In the genomic region with DNA sequence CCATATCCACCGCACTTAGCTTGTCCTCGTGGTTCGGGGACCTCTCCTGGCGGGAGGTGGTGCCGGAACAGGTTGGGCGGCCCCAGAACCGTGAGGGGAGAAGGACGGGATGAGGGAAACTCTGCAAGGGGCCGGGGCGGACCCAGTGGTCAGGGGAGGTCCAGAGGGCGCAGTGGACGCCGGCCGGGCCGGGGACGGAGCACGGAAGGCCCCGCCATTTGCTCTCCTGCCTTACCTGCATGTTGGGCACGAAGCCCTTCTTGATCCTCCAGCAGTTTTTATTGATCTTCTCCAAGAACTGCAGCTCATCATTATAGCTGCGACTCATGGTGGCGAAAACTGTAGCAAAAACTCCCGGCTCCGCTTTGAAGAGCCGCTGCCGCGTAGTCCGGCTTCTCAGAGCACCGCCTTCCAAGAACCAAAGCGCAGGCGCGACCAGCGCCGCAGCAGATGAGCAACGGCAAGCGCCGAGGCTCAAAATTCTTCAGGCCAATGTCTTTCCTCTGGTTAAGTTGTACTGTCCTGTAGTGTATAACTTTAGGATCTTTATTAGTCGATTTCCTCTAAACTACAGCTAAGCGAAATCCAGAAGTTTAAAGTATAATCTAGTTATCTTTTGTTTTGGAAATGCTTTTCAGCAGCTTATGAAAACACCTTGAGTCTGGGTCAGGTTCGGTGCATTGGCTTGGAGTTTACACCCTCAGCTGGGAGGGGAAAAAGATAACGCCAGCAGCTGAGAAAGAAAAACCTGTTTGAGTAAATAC, we compare ENCODE assay signal across 8 cellular contexts. TPM values are rescaled to one million over a fixed set of nuclear protein-coding genes. Genes with fewer than 3 reads are reported as not detected.
DNase-seq lines count a peak whose midpoint lies in the region; ATAC-seq and TF ChIP-seq lines count a peak whose summit lies in the region.

A gene (minus strand): TSS at position 419 of the 764 bp plus-strand sequence. CDS start 91 bp downstream, at position 328.

- WGBS in IMR-90 (ENCODE audit: extremely low coverage in 2 of 2, insufficient read length in 1 of 2), 2 experiments = 0% methylated on average over 9 of the region's 40 CpGs; no CpG with 5 or more reads in 1 of the 2 experiments

- H3K4me1 ChIP-seq in IMR-90 (ENCODE audit: control insufficient read depth, insufficient read depth, low read length) (peaks cover 2% of the 10 kb centered on the region; the same call in 1 of the 2 replicates), PC-3 (ENCODE audit: insufficient read depth, low read length) (peaks cover 16% of the 10 kb centered on the region)

- TF ChIP-seq CTCF in BJ (IDR thresholded peaks at IDR 0.05; ENCODE audit: insufficient read depth, low read depth, low read length) (peak; percentile 13; the same call in 1 of the 2 replicates), IMR-90 (conservative IDR thresholded peaks at IDR 0.05; ENCODE audit: low read depth, low read length) (no peak), PC-3 (conservative IDR thresholded peaks at IDR 0.05; ENCODE audit: low read depth, low read length) (no peak)

- peak within 1 kb of the TSS; percentile 66 for H2BK120ac ChIP-seq in IMR-90 (ENCODE audit: low read depth, low read length)

- peak within 1 kb of the TSS; percentile 57 for H3K27ac ChIP-seq in IMR-90 (ENCODE audit: insufficient read depth, low read length)
- peak within 1 kb of the TSS; percentile 78 for H3K27ac ChIP-seq in PC-3 (ENCODE audit: low read length)
- H3K27ac ChIP-seq in epithelial cell of prostate = peak within 1 kb of the TSS; percentile 84

- H3K14ac ChIP-seq in IMR-90 (replicated peaks; ENCODE audit: low read depth, low read length) = peak within 1 kb of the TSS; percentile 86

- no peak within 1 kb of the TSS for H2AK5ac ChIP-seq in IMR-90 (ENCODE audit: low read depth, low read length)

- BruUV-seq in IMR-90 (replicated peaks; lab: Mats Ljungman, UMichigan) (no TSS peak), PC-3 (replicated peaks; lab: Mats Ljungman, UMichigan) (TSS peak; percentile 53)

- TF ChIP-seq POLR2A in IMR-90 (IDR thresholded peaks at IDR 0.05; ENCODE audit: low read depth, low read length) = peak; percentile 48; the same call in 1 of the 2 replicates

- peaks cover 24 to 28% of the 10 kb centered on the region in 2 experiments for H3K79me1 ChIP-seq in IMR-90 (ENCODE audit: low read depth in 1 of 2, low read length in 2 of 2)

- peak within 1 kb of the TSS; percentile 75 for H2AK9ac ChIP-seq in IMR-90 (replicated peaks; ENCODE audit: low read depth, low read length, poor library complexity)

- peak within 1 kb of the TSS; percentile 68 for H3K4ac ChIP-seq in IMR-90 (ENCODE audit: low read depth, low read length)

- H3K27me3 ChIP-seq in BJ (ENCODE audit: control insufficient read depth, insufficient read depth, low read length) (no peaks in the 10 kb centered on the region), IMR-90 (ENCODE audit: control insufficient read depth, insufficient read depth, low read length) (no peaks in the 10 kb centered on the region; the same call in none of the 2 replicates), PC-3 (ENCODE audit: low read length) (peaks cover 8% of the 10 kb centered on the region; the same call in 1 of the 2 replicates)

- no peak within 1 kb of the TSS for H2BK15ac ChIP-seq in IMR-90 (ENCODE audit: low read depth, low read length)

- peaks cover 12% of the 10 kb centered on the region; the same call in 1 of the 2 replicates for H4K20me1 ChIP-seq in IMR-90 (ENCODE audit: insufficient read depth, low read length)
- peaks cover 9% of the 10 kb centered on the region; the same call in 1 of the 2 replicates for H4K20me1 ChIP-seq in PC-3 (ENCODE audit: low read length)

- H3K4me3 ChIP-seq in BJ (ENCODE audit: low read depth, low read length) (peak within 1 kb of the TSS; percentile 63), IMR-90 (ENCODE audit: insufficient read depth, low read depth, low read length) (peak within 1 kb of the TSS; percentile 78), PC-3 (ENCODE audit: low read length) (peak within 1 kb of the TSS; percentile 90)

- H4K8ac ChIP-seq in IMR-90 (ENCODE audit: low read depth in 2 of 2, low read length in 2 of 2) = peak within 1 kb of the TSS; percentile 79 to 97

- intact Hi-C loops in IMR-90 (cut with micrococcal nuclease) (loop anchor here (1.0 to 10.0 kb wide), 4 partner anchors 61 to 589 kb away; a partner anchor contains a TSS), PC-3 (cut with micrococcal nuclease) (loop anchor here (1.0 kb wide), 1 partner anchor 61 kb away; no protein-coding TSS in a partner anchor)

- H2BK5ac ChIP-seq in IMR-90 (ENCODE audit: low read depth, low read length, poor library complexity, severe bottlenecking) = peak within 1 kb of the TSS; percentile 47

- H3K9me3 ChIP-seq in IMR-90 (ENCODE audit: control insufficient read depth, insufficient read depth, low read length) (no peaks in the 10 kb centered on the region), PC-3 (ENCODE audit: low read length) (no peaks in the 10 kb centered on the region)

- no peaks in the 10 kb centered on the region for H3F3A ChIP-seq in PC-3 (ENCODE audit: low read length, unreplicated experiment)

- dilution Hi-C loops in IMR-90 (cut with HindIII; ENCODE audit: low sequenced_read_pairs, unreplicated experiment) = no loop called here

- H3K9me1 ChIP-seq in IMR-90 (ENCODE audit: insufficient read depth, low read length) = 0 out of 2 replicates have a peak, but pooled peaks cover 3% of the 10 kb centered on the region

- H2AFZ ChIP-seq in IMR-90 (replicated peaks; ENCODE audit: low read length, poor library complexity) (peak within 1 kb of the TSS; percentile 92), PC-3 (ENCODE audit: low read length) (peak within 1 kb of the TSS; percentile 93)

- H3K4me2 ChIP-seq in IMR-90 (ENCODE audit: low read depth, low read length) (peak within 1 kb of the TSS; percentile 99), PC-3 (ENCODE audit: low read length) (peak within 1 kb of the TSS; percentile 93)

- peak within 1 kb of the TSS; percentile 89 for H3K56ac ChIP-seq in IMR-90 (ENCODE audit: extremely low read depth, insufficient read depth, low read length)

- peak within 1 kb of the TSS; percentile 45; the same call in 1 of the 2 replicates for H3K23ac ChIP-seq in IMR-90 (ENCODE audit: low read depth, low read length)

- ATAC-seq in GM19328 (IDR thresholded peaks at IDR 0.05; ENCODE audit: unreplicated experiment) = peak; percentile 48
- peak; percentile 94 for ATAC-seq in IMR-90 (ENCODE audit: low read depth)
- ATAC-seq in PC-3 = peak; percentile 74

- POLR2A ChIA-PET in BJ (lab: Charles Lee) (no interaction called here), IMR-90 (lab: Charles Lee; ENCODE audit: unreplicated experiment) (no interaction called here), PC-3 (lab: Charles Lee; ENCODE audit: unreplicated experiment) (interaction anchor here (0.6 kb wide), 2 partner anchors 28 to 530 kb away, joined by 3 to 9 read pairs; no protein-coding TSS in a partner anchor)

- TF ChIP-seq RAD21 in IMR-90 (IDR thresholded peaks at IDR 0.05; ENCODE audit: low read length) = no peak

- H4K91ac ChIP-seq in IMR-90 (ENCODE audit: insufficient read depth, low read depth, low read length) = peak within 1 kb of the TSS; percentile 73

- peak within 1 kb of the TSS; percentile 53; the same call in 1 of the 2 replicates for H2BK20ac ChIP-seq in IMR-90 (ENCODE audit: low read depth, low read length)

- no peaks in the 10 kb centered on the region for H3K9me2 ChIP-seq in PC-3 (replicated peaks; ENCODE audit: low read length)

- CTCF ChIA-PET in BJ (lab: Yijun Ruan, JAX) (interaction anchor here (0.7 to 3.6 kb wide), 8 partner anchors 9 to 394 kb away, joined by 3 to 16 read pairs (median 4); a partner anchor contains a TSS), IMR-90 (lab: Yijun Ruan, JAX) (interaction anchor here (0.6 to 1.3 kb wide), 7 partner anchors 7 to 385 kb away, joined by 3 to 5 read pairs (median 4); no protein-coding TSS in a partner anchor), PC-3 (lab: Charles Lee) (no interaction called here)

- peak within 1 kb of the TSS; percentile 84 for H3K9ac ChIP-seq in IMR-90 (ENCODE audit: low read depth, low read length)
- H3K9ac ChIP-seq in PC-3 (ENCODE audit: low read length) = peak within 1 kb of the TSS; percentile 95

- peak within 1 kb of the TSS; percentile 77 for H4K5ac ChIP-seq in IMR-90 (ENCODE audit: low read depth, low read length)

- 0 out of 2 replicates have a peak within 1 kb of the TSS, but pooled peaks have one; percentile 32 for H3K18ac ChIP-seq in IMR-90 (ENCODE audit: low read depth, low read length)

- DNase-seq in BJ (ENCODE audit: low read depth) (peak; percentile 66), IMR-90 (peak; percentile 93), PC-3 (peak; percentile 89), epithelial cell of prostate (ENCODE audit: low read depth, low spot score) (peak; percentile 64), middle frontal gyrus (ENCODE audit: extremely low spot score, low spot score) (peak; percentile 91)
- DNase-seq in activated T-cell treated with anti-CD3 and anti-CD28 coated beads, Interleukin-2, amount 50 U/mL, for 1 hour = peak; percentile 93
- DNase-seq in stimulated activated CD8-positive, alpha-beta memory T cell treated with anti-CD3 and anti-CD28 coated beads, Interleukin-15, amount 100 ng/mL, for 48 hours (ENCODE audit: low read depth in 2 of 2) = peak; percentile 77 to 85

- in situ Hi-C loops in IMR-90 (cut with MboI; ENCODE audit: low sequenced_read_pairs) = loop anchor here (5.0 kb wide), 1 partner anchor 60 kb away; a partner anchor contains a TSS

- H3K79me2 ChIP-seq in PC-3 (ENCODE audit: low read length) = peaks cover 37% of the 10 kb centered on the region

- H3K36me3 ChIP-seq in BJ (ENCODE audit: control insufficient read depth, insufficient read depth, low read length) (peaks cover 2% of the 10 kb centered on the region), IMR-90 (ENCODE audit: control insufficient read depth, insufficient read depth, low read length) (peaks cover 6% of the 10 kb centered on the region), PC-3 (ENCODE audit: low read depth, low read length) (peaks cover 18% of the 10 kb centered on the region; the same call in 1 of the 2 replicates)

TF ChIP-seq in IMR-90, 13 proteins besides CTCF, POLR2A, EP300 and RAD21:
- no peak for TF ChIP-seq CHD1 (IDR thresholded peaks at IDR 0.05; ENCODE audit: low read depth, low read length)
- no peak for TF ChIP-seq RFX5 (IDR thresholded peaks at IDR 0.05; ENCODE audit: low read depth, low read length)

RNA-seq across cellular contexts. Expression of the gene that starts here (rescaled TPM):
- 119 and 134 TPM in 2 replicates for polyA plus RNA-seq in BJ (2011; rRNA removed)
- 45.5 and 62.2 TPM in 2 replicates for polyA minus RNA-seq in BJ (2011; rRNA and poly(A)+ RNA removed)
- 213 and 240 TPM in 2 replicates for total RNA-seq in IMR-90 (2012; rRNA removed)
- 110 and 115 TPM in 2 replicates for polyA plus RNA-seq in IMR-90 (2012; rRNA removed)
- 38.5 and 83.1 TPM in 2 replicates for polyA plus RNA-seq in IMR-90 (2012; cell fraction: cytosol; rRNA removed)
- 20.7 and 79.5 TPM in 2 replicates for polyA plus RNA-seq in IMR-90 (2012; cell fraction: nucleus; rRNA removed; ENCODE audit: low replicate concordance)
- total RNA-seq in PC-3 (2014; rRNA removed) = 136 and 146 TPM in 2 replicates

Comparison
In these comparisons a context has a peak if more than half of its experiments do, and no peak if none do; other contexts are left out.
1. Peak in every context shown above with its lines: DNase-seq, ATAC-seq, H3K4me3 ChIP-seq and H3K27ac ChIP-seq.